ENCODE assay signal across 28 cellular contexts in the genomic region with DNA sequence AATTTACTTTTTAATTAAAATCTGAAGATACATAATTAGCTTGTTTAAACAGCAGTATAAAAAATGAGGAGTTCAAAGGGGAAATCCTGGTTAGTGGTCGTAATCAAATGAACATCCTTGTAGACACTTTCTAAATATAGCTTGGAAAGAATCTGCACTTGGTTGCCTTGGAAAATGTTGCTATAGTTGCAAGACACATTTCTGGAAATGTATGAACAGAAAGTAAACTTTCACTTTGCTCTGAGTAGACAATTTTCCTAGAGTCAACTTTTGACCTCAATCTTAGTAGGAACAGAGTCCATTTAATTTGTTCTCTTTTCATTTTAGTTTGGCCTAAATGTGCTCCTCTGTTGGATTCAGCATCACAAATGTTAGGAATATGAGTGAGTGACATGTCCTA. TPM values are rescaled to one million over a fixed set of nuclear protein-coding genes. Genes with fewer than 3 reads are reported as not detected.
A peak's percentile ranks its signal among the peaks of the same experiment; 100 is the strongest.
DNase-seq lines count a peak whose midpoint lies in the region; ATAC-seq and TF ChIP-seq lines count a peak whose summit lies in the region.
"Had no signal": no experiment of that assay in that cellular context is flagged by ENCODE, and none has a peak within 500 bp of the region (broad histone marks: within the 10 kb centered on the region; RNA-seq: fewer than 3 reads in every experiment).

No MANE protein-coding gene starts in this region.

- intact Hi-C loops in right cardiac atrium (cut with DNase I) = no loop called here

- H3K36me3 Mint-ChIP-seq in activated T-cell treated with anti-CD3 and anti-CD28 coated beads, Interleukin-2, amount 50 U/mL, for 24 hours (ENCODE audit: low read depth) = no peaks in the 10 kb centered on the region
- H3K36me3 Mint-ChIP-seq: activated naive CD4-positive, alpha-beta T cell treated with anti-CD3 and anti-CD28 coated beads, Interleukin-2, amount 10 ng/mL, durations not matched to agents 7 days and 5 days; immature natural killer cell; natural killer cell treated with Interleukin-12 subunit alpha and Interleukin-12 subunit beta and Interleukin-15 and Interleukin-18, amount 100 ng/mL, for 72 hours had no signal

- no peaks in the 10 kb centered on the region for H3K9me3 Mint-ChIP-seq in activated T-cell treated with anti-CD3 and anti-CD28 coated beads, Interleukin-2, amount 50 U/mL, for 24 hours
- H3K9me3 Mint-ChIP-seq: activated naive CD4-positive, alpha-beta T cell treated with anti-CD3 and anti-CD28 coated beads, Interleukin-2, amount 10 ng/mL, durations not matched to agents 7 days and 5 days; central memory CD8-positive, alpha-beta T cell; immature natural killer cell; natural killer cell treated with Interleukin-12 subunit alpha and Interleukin-12 subunit beta and Interleukin-15 and Interleukin-18, amount 100 ng/mL, for 72 hours had no signal

- H3K27me3 Mint-ChIP-seq in activated T-cell treated with anti-CD3 and anti-CD28 coated beads, Interleukin-2, amount 50 U/mL, for 24 hours = peaks cover 33% of the 10 kb centered on the region

- no peak overlapping the region for H3K9ac ChIP-seq in smooth muscle cell (ENCODE audit: low read depth)

- H3K36me3 ChIP-seq in right atrium auricular region = no peaks in the 10 kb centered on the region
- H3K36me3 ChIP-seq in smooth muscle cell (ENCODE audit: low read depth) = no peaks in the 10 kb centered on the region
- H3K36me3 ChIP-seq: pancreas, sigmoid colon had no signal

- no peaks in the 10 kb centered on the region for H3K9me3 ChIP-seq in right cardiac atrium (ENCODE audit: control insufficient read depth, low read length)
- no peaks in the 10 kb centered on the region for H3K9me3 ChIP-seq in right atrium auricular region
- no peaks in the 10 kb centered on the region for H3K9me3 ChIP-seq in smooth muscle cell (replicated peaks; ENCODE audit: low read depth)
- H3K9me3 ChIP-seq: pancreas, sigmoid colon had no signal

- H3K4me1 ChIP-seq in right cardiac atrium (ENCODE audit: control insufficient read depth, insufficient read depth, low read length) (no peaks in the 10 kb centered on the region), right atrium auricular region (peaks cover 0 to 15% of the 10 kb centered on the region in 2 donors), smooth muscle cell (ENCODE audit: low read depth) (no peaks in the 10 kb centered on the region)
- H3K4me1 ChIP-seq: foreskin keratinocyte had no signal

- no peak overlapping the region for H2AFZ ChIP-seq in smooth muscle cell (ENCODE audit: low read depth)

- peak overlapping the region; percentile 13 for H3K4me2 ChIP-seq in smooth muscle cell

- peaks cover 1% of the 10 kb centered on the region for H3K4me1 Mint-ChIP-seq in activated T-cell treated with anti-CD3 and anti-CD28 coated beads, Interleukin-2, amount 50 U/mL, for 24 hours (ENCODE audit: low read depth)
- H3K4me1 Mint-ChIP-seq: activated naive CD4-positive, alpha-beta T cell treated with anti-CD3 and anti-CD28 coated beads, Interleukin-2, amount 10 ng/mL, durations not matched to agents 7 days and 5 days; central memory CD8-positive, alpha-beta T cell; immature natural killer cell had no signal

- TF ChIP-seq CTCF in right atrium auricular region (IDR thresholded peaks at IDR 0.05) (no peak), smooth muscle cell (IDR thresholded peaks at IDR 0.05; ENCODE audit: borderline replicate concordance, insufficient read depth, poor library complexity, severe bottlenecking) (no peak)

- H3K79me2 ChIP-seq in smooth muscle cell (ENCODE audit: low read depth) = no peaks in the 10 kb centered on the region

- ATAC-seq in right cardiac atrium (peak; percentile 57 to 59), HG03571 (IDR thresholded peaks at IDR 0.05; ENCODE audit: unreplicated experiment) (no peak)
- ATAC-seq: foreskin keratinocyte; HCT116; left ventricle myocardium superior; natural killer cell treated with Interleukin-12 subunit alpha and Interleukin-12 subunit beta and Interleukin-15 and Interleukin-18, amount 100 ng/mL, for 72 hours; SK-N-SH treated with all-trans-retinoic acid at 6 μM for 48 hours had no signal

- no peak overlapping the region for H3K4me3 ChIP-seq in right cardiac atrium (ENCODE audit: low read length)
- H3K4me3 ChIP-seq in right atrium auricular region = no peak overlapping the region
- H3K4me3 ChIP-seq in smooth muscle cell = no peak overlapping the region
- H3K4me3 ChIP-seq: dorsolateral prefrontal cortex, pancreas, sigmoid colon had no signal

- H3K4me3 Mint-ChIP-seq in activated T-cell treated with anti-CD3 and anti-CD28 coated beads, Interleukin-2, amount 50 U/mL, for 24 hours = no peak overlapping the region
- H3K4me3 Mint-ChIP-seq: activated naive CD4-positive, alpha-beta T cell treated with anti-CD3 and anti-CD28 coated beads, Interleukin-2, amount 10 ng/mL, durations not matched to agents 7 days and 5 days; central memory CD8-positive, alpha-beta T cell; immature natural killer cell; natural killer cell treated with Interleukin-12 subunit alpha and Interleukin-12 subunit beta and Interleukin-15 and Interleukin-18, amount 100 ng/mL, for 72 hours had no signal

- H3K27ac ChIP-seq in right cardiac atrium (ENCODE audit: low read length) (no peak overlapping the region), right atrium auricular region (no peak overlapping the region), smooth muscle cell (ENCODE audit: low read depth) (no peak overlapping the region)
- H3K27ac ChIP-seq: epithelial cell of prostate, foreskin keratinocyte, pancreas, sigmoid colon had no signal

- no peaks in the 10 kb centered on the region for H3F3A ChIP-seq in smooth muscle cell (ENCODE audit: low read depth)

- no peaks in the 10 kb centered on the region for H4K20me1 ChIP-seq in smooth muscle cell (ENCODE audit: low read depth)

- H3K27me3 ChIP-seq in right cardiac atrium (ENCODE audit: control insufficient read depth, insufficient read depth) = no peaks in the 10 kb centered on the region
- H3K27me3 ChIP-seq in right atrium auricular region = no peaks in the 10 kb centered on the region
- H3K27me3 ChIP-seq in smooth muscle cell (ENCODE audit: low read depth) = no peaks in the 10 kb centered on the region
- H3K27me3 ChIP-seq: dorsolateral prefrontal cortex, pancreas, sigmoid colon had no signal

- no peak overlapping the region for H3K27ac Mint-ChIP-seq in activated T-cell treated with anti-CD3 and anti-CD28 coated beads, Interleukin-2, amount 50 U/mL, for 24 hours
- H3K27ac Mint-ChIP-seq: activated naive CD4-positive, alpha-beta T cell treated with anti-CD3 and anti-CD28 coated beads, Interleukin-2, amount 10 ng/mL, durations not matched to agents 7 days and 5 days; immature natural killer cell; natural killer cell treated with Interleukin-12 subunit alpha and Interleukin-12 subunit beta and Interleukin-15 and Interleukin-18, amount 100 ng/mL, for 72 hours had no signal

- DNase-seq in right cardiac atrium = no peak
- no peak for DNase-seq in right atrium auricular region (ENCODE audit: low spot score)
- DNase-seq in astrocyte of the hippocampus (ENCODE audit: low read depth, low spot score) = peak; percentile 54
- DNase-seq in iris pigment epithelial cell (ENCODE audit: low read depth) = peak; percentile 12
- DNase-seq in smooth muscle cell (lab: John Stamatoyannopoulos, UW; ENCODE audit: unreplicated experiment) = no peak
- DNase-seq in NOMO-1 treated with DMSO at 0.1 percent for 48 hours (lab: John Stamatoyannopoulos, UW; ENCODE audit: unreplicated experiment) = no peak
- no peak for DNase-seq in activated T-cell treated with anti-CD3 and anti-CD28 coated beads, Interleukin-2, amount 50 U/mL, for 24 hours
- DNase-seq: activated CD4-positive, alpha-beta T cell treated with anti-CD3 and anti-CD28 coated beads for 48 hours; activated naive CD4-positive, alpha-beta T cell treated with anti-CD3 and anti-CD28 coated beads, Interleukin-2, amount 10 ng/mL, durations not matched to agents 7 days and 5 days; C1 segment of cervical spinal cord; dorsolateral prefrontal cortex; foreskin keratinocyte; hippocampal formation; immature natural killer cell; left ventricle myocardium superior; midbrain; NCI-H1092; NCI-H2029 treated with DMSO at 0.1 percent for 48 hours; pancreas; sigmoid colon; T-helper 2 cell; trophoblast cell had no signal

- 5% methylated on average over 1 of the region's 1 CpG for WGBS in right cardiac atrium
- 29% methylated on average over 1 of the region's 1 CpG for WGBS in smooth muscle cell (ENCODE audit: low lambda C conversion rate)

RNA-seq across cellular contexts. Expression of gene GCA, which starts 38.4 kb away (rescaled TPM):
- 10 to 100 TPM in 3 of 4 donors, 1 to 10 TPM in 1; 9.9 to 13.7 (median 13.2) TPM for total RNA-seq in right cardiac atrium
- 7.7 TPM for polyA plus RNA-seq in right cardiac atrium
- 10 to 100 TPM; 11.1 to 14.3 TPM for total RNA-seq in right atrium auricular region
- 10.1 and 13.7 TPM in 2 replicates for total RNA-seq in smooth muscle cell
- 6.1 TPM in 2 replicates for polyA plus RNA-seq in smooth muscle cell

Comparison
In these comparisons a context has a peak if more than half of its experiments do, and no peak if none do; other contexts are left out.
1. DNase-seq: peak in astrocyte of the hippocampus (single experiment) and iris pigment epithelial cell (single experiment); none in right cardiac atrium (0 of 3), right atrium auricular region (single experiment), smooth muscle cell (single experiment), NOMO-1 treated with DMSO at 0.1 percent for 48 hours (single experiment) and activated T-cell treated with anti-CD3 and anti-CD28 coated beads, Interleukin-2, amount 50 U/mL, for 24 hours (single experiment).